ENCODE assay signal across 2 cellular contexts in the genomic region with DNA sequence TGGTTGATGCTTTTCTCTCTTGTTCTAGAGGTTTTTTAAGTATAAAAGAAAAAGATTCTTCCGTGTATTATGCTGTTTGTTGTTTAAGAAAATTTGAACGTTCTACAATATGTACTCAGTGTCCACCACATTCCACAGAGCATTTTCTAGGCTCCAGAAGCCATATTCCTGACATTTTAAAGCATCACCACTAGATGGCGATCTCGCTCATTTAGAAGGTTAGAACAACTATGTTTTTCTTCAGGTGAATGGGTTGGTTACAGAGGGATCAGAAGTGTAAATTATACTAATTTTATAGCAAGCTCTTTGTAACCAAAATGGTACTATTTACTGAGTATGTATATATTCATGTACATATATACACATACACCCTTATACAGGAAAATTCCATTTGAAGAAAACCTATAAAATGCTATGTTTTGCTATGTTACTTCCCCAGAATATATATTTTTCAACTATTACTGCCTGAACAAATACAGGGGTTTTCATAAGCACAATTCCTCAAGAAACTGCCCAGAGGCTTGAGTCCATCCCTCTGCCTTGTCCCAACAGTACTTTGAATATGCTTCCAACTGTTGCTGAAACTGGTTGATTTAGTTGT.
A peak's percentile ranks its signal among the peaks of the same experiment; 100 is the strongest.
TF ChIP-seq lines count a peak whose summit lies in the region.

No MANE protein-coding gene starts in this region.

TF ChIP-seq in HCT116, 20 proteins besides CTCF, POLR2A, EP300 and RAD21 (continued from another document):
- no peak for TF ChIP-seq REST (IDR thresholded peaks at IDR 0.05; ENCODE audit: low read depth)
- TF ChIP-seq ZFX (IDR thresholded peaks at IDR 0.05): no peak
- no peak for TF ChIP-seq MAX (IDR thresholded peaks at IDR 0.05)
- no peak for TF ChIP-seq CBX3 (IDR thresholded peaks at IDR 0.05; ENCODE audit: low read depth)
- no peak for TF ChIP-seq EZH2 (IDR thresholded peaks at IDR 0.05)
- no peak for TF ChIP-seq ELF1 (IDR thresholded peaks at IDR 0.05; ENCODE audit: borderline replicate concordance, low read depth)
- TF ChIP-seq EZH2phosphoT487 (IDR thresholded peaks at IDR 0.05; ENCODE audit: borderline replicate concordance): no peak
- TF ChIP-seq SIN3A (IDR thresholded peaks at IDR 0.05; ENCODE audit: low read depth): no peak
- no peak for TF ChIP-seq SP1 (IDR thresholded peaks at IDR 0.05; ENCODE audit: low read depth)
- TF ChIP-seq POLR2AphosphoS5 (IDR thresholded peaks at IDR 0.05; ENCODE audit: low read depth, low read length): no peak
- TF ChIP-seq ZBTB33 (IDR thresholded peaks at IDR 0.05; ENCODE audit: extremely low read depth, insufficient replicate concordance, low read length): no peak
- TF ChIP-seq JUND (IDR thresholded peaks at IDR 0.05): no peak
- TF ChIP-seq ATF3 (IDR thresholded peaks at IDR 0.05): no peak
- TF ChIP-seq TCF7L2 (IDR thresholded peaks at IDR 0.05; ENCODE audit: borderline replicate concordance, extremely low read depth, insufficient read depth, insufficient read length): no peak
- TF ChIP-seq FOSL1 (IDR thresholded peaks at IDR 0.05; ENCODE audit: low read depth): no peak

TF ChIP-seq in SK-N-SH, 30 proteins besides CTCF, POLR2A, EP300 and RAD21 (continued from another document):
- no peak for TF ChIP-seq ZBTB33 (IDR thresholded peaks at IDR 0.05; ENCODE audit: borderline replicate concordance, low read depth)
- no peak for TF ChIP-seq MAX (IDR thresholded peaks at IDR 0.05; ENCODE audit: low read depth)
- TF ChIP-seq SMC3 (IDR thresholded peaks at IDR 0.05; ENCODE audit: low read depth, low read length): peak; percentile 37; the same call in 1 of the 2 replicates
